Comparison of ENCODE assay signal across 14 cellular contexts in genomic region chr9:18268381-18268780, GRCh38.
A peak's percentile ranks its signal among the peaks of the same experiment; 100 is the strongest.
DNase-seq lines count a peak whose midpoint lies in the region; ATAC-seq, FAIRE-seq and TF ChIP-seq lines count a peak whose summit lies in the region.
"Had no signal": no experiment of that assay in that cellular context is flagged by ENCODE, and none has a peak within 500 bp of the region (broad histone marks: within the 10 kb centered on the region; RNA-seq: fewer than 3 reads in every experiment).

No MANE protein-coding gene starts in this region.

- no peak overlapping the region for H3K4me3 ChIP-seq in ACC112 (ENCODE audit: low read depth, low read length)
- H3K4me3 ChIP-seq in bronchial epithelial cell (ENCODE audit: low read depth, low read length), result no peak overlapping the region
- no peak overlapping the region for H3K4me3 ChIP-seq in kidney epithelial cell (ENCODE audit: low read depth, low read length)
- H3K4me3 ChIP-seq: upper lobe of right lung had no signal

- H3K36me3 ChIP-seq in ACC112 (ENCODE audit: insufficient read depth, low read length) (no peaks in the 10 kb centered on the region), bronchial epithelial cell (ENCODE audit: control insufficient read depth, insufficient read depth, low read length) (no peaks in the 10 kb centered on the region), kidney epithelial cell (ENCODE audit: control insufficient read depth, insufficient read depth, low read length) (peaks cover 1% of the 10 kb centered on the region)
- H3K36me3 ChIP-seq: upper lobe of right lung had no signal

- TF ChIP-seq CTCF in bronchial epithelial cell (IDR thresholded peaks at IDR 0.05; ENCODE audit: insufficient read depth, low read length, severe bottlenecking) (no peak), kidney epithelial cell (IDR thresholded peaks at IDR 0.05; ENCODE audit: insufficient read depth, low read length, poor library complexity, severe bottlenecking) (no peak)

- peak overlapping the region; percentile 5 for H2AFZ ChIP-seq in ACC112 (ENCODE audit: low read length, unreplicated experiment)

- DNase-seq in HT1080 (ENCODE audit: low read depth) (peak; percentile 95), bronchial epithelial cell (ENCODE audit: low read depth) (peak; percentile 35), kidney epithelial cell (ENCODE audit: low read depth) (peak; percentile 56), T-helper 2 cell (no peak), GM19240 (ENCODE audit: insufficient read length, low spot score) (no peak), NCI-H345 (lab: John Stamatoyannopoulos, UW) (no peak)
- DNase-seq: amygdala; DMS79 treated with DMSO at 0.1 percent for 48 hours; MV-4-11; naive thymus-derived CD8-positive, alpha-beta T cell; NCI-H446; upper lobe of right lung had no signal

- no peaks in the 10 kb centered on the region for H3K79me2 ChIP-seq in ACC112 (ENCODE audit: control insufficient read depth, insufficient read depth, low read length, unreplicated experiment)

- H3K4me1 ChIP-seq in ACC112 (ENCODE audit: control insufficient read depth, insufficient read depth, low read length, unreplicated experiment), result peaks cover 21% of the 10 kb centered on the region
- H3K4me1 ChIP-seq: upper lobe of right lung had no signal

- peak overlapping the region; percentile 42 for H3K27ac ChIP-seq in ACC112 (ENCODE audit: low read depth, low read length)
- H3K27ac ChIP-seq: upper lobe of right lung had no signal

- FAIRE-seq in bronchial epithelial cell (lab: Jason Lieb, UNC), result no peak

- no peaks in the 10 kb centered on the region for H3K27me3 ChIP-seq in ACC112 (ENCODE audit: insufficient read depth, low read length)
- no peaks in the 10 kb centered on the region for H3K27me3 ChIP-seq in bronchial epithelial cell (ENCODE audit: control insufficient read depth, insufficient read depth, low read length)
- H3K27me3 ChIP-seq in kidney epithelial cell (ENCODE audit: control insufficient read depth, insufficient read depth, low read length), result no peaks in the 10 kb centered on the region
- H3K27me3 ChIP-seq: upper lobe of right lung had no signal

- no peak for ATAC-seq in HG03097 (IDR thresholded peaks at IDR 0.05; ENCODE audit: low FRiP score, unreplicated experiment)
- ATAC-seq: naive thymus-derived CD8-positive, alpha-beta T cell; upper lobe of right lung had no signal

Comparison
In these comparisons a context has a peak if more than half of its experiments do, and no peak if none do; other contexts are left out.
1. DNase-seq: peak in HT1080 (single experiment), bronchial epithelial cell (single experiment) and kidney epithelial cell (single experiment); none in T-helper 2 cell (0 of 5), GM19240 (single experiment) and NCI-H345 (single experiment).